In genomic region chr7:17598846-17599245, GRCh38 we compare ENCODE assay signal across 1 cellular context.
TF ChIP-seq lines count a peak whose summit lies in the region.

No MANE protein-coding gene starts in this region.

TF ChIP-seq in HEK293, 187 proteins besides CTCF, POLR2A, EP300 and RAD21 (continued from another document):
- TF ChIP-seq, protein P1, sequence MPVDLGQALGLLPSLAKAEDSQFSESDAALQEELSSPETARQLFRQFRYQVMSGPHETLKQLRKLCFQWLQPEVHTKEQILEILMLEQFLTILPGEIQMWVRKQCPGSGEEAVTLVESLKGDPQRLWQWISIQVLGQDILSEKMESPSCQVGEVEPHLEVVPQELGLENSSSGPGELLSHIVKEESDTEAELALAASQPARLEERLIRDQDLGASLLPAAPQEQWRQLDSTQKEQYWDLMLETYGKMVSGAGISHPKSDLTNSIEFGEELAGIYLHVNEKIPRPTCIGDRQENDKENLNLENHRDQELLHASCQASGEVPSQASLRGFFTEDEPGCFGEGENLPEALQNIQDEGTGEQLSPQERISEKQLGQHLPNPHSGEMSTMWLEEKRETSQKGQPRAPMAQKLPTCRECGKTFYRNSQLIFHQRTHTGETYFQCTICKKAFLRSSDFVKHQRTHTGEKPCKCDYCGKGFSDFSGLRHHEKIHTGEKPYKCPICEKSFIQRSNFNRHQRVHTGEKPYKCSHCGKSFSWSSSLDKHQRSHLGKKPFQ (tag by site-specific recombination; IDR thresholded peaks at IDR 0.05) = no peak
- TF ChIP-seq KLF9 (tag by site-specific recombination; IDR thresholded peaks at IDR 0.05; ENCODE audit: low read depth) (no peak), ZNF138 (tag by site-specific recombination; IDR thresholded peaks at IDR 0.05; ENCODE audit: borderline replicate concordance) (no peak), ZNF174 (tag by site-specific recombination; IDR thresholded peaks at IDR 0.05) (no peak), ZNF354C (tag by site-specific recombination; IDR thresholded peaks at IDR 0.05; ENCODE audit: borderline replicate concordance, low read depth) (no peak), ZNF24 (tag by site-specific recombination; IDR thresholded peaks at IDR 0.05) (peak; percentile 59), ZNF202 (tag by site-specific recombination; IDR thresholded peaks at IDR 0.05; ENCODE audit: borderline replicate concordance) (no peak), HOXD13 (CRISPR knock-in tag; IDR thresholded peaks at IDR 0.05; ENCODE audit: borderline replicate concordance) (no peak), ZNF211 (tag by site-specific recombination; IDR thresholded peaks at IDR 0.05; ENCODE audit: low read depth) (no peak), ZSCAN23 (tag by site-specific recombination; IDR thresholded peaks at IDR 0.05) (0 out of 2 replicates have a peak, but pooled peaks have one; percentile 49), SCRT2 (tag by site-specific recombination; IDR thresholded peaks at IDR 0.05) (peak; percentile 21; the same call in 1 of the 2 replicates), GLIS2 (tag by site-specific recombination; IDR thresholded peaks at IDR 0.05) (no peak), ZBTB8A (tag by site-specific recombination; IDR thresholded peaks at IDR 0.05) (no peak), ZNF324 (tag by site-specific recombination; IDR thresholded peaks at IDR 0.05) (no peak), ZSCAN16 (tag by site-specific recombination; IDR thresholded peaks at IDR 0.05) (no peak), ZBTB26 (tag by site-specific recombination; optimal IDR thresholded peaks at IDR 0.05) (no peak), ZNF19 (tag by site-specific recombination; IDR thresholded peaks at IDR 0.05; ENCODE audit: low read depth) (no peak), ZNF707 (tag by site-specific recombination; IDR thresholded peaks at IDR 0.05) (no peak), REPIN1 (tag by site-specific recombination; IDR thresholded peaks at IDR 0.05; ENCODE audit: low read depth) (no peak), ZNF600 (tag by site-specific recombination; IDR thresholded peaks at IDR 0.05) (peak; percentile 43; the same call in 1 of the 2 replicates), SP2 (tag by site-specific recombination; IDR thresholded peaks at IDR 0.05) (no peak), ZNF266 (tag by site-specific recombination; IDR thresholded peaks at IDR 0.05; ENCODE audit: low read depth) (no peak), ZNF366 (tag by site-specific recombination; conservative IDR thresholded peaks at IDR 0.05) (peak; percentile 92)
- TF ChIP-seq, protein P2, sequence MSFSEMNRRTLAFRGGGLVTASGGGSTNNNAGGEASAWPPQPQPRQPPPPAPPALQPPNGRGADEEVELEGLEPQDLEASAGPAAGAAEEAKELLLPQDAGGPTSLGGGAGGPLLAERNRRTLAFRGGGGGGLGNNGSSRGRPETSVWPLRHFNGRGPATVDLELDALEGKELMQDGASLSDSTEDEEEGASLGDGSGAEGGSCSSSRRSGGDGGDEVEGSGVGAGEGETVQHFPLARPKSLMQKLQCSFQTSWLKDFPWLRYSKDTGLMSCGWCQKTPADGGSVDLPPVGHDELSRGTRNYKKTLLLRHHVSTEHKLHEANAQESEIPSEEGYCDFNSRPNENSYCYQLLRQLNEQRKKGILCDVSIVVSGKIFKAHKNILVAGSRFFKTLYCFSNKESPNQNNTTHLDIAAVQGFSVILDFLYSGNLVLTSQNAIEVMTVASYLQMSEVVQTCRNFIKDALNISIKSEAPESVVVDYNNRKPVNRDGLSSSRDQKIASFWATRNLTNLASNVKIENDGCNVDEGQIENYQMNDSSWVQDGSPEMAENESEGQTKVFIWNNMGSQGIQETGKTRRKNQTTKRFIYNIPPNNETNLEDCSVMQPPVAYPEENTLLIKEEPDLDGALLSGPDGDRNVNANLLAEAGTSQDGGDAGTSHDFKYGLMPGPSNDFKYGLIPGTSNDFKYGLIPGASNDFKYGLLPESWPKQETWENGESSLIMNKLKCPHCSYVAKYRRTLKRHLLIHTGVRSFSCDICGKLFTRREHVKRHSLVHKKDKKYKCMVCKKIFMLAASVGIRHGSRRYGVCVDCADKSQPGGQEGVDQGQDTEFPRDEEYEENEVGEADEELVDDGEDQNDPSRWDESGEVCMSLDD (tag by site-specific recombination; IDR thresholded peaks at IDR 0.05) = no peak
- TF ChIP-seq, protein P3, sequence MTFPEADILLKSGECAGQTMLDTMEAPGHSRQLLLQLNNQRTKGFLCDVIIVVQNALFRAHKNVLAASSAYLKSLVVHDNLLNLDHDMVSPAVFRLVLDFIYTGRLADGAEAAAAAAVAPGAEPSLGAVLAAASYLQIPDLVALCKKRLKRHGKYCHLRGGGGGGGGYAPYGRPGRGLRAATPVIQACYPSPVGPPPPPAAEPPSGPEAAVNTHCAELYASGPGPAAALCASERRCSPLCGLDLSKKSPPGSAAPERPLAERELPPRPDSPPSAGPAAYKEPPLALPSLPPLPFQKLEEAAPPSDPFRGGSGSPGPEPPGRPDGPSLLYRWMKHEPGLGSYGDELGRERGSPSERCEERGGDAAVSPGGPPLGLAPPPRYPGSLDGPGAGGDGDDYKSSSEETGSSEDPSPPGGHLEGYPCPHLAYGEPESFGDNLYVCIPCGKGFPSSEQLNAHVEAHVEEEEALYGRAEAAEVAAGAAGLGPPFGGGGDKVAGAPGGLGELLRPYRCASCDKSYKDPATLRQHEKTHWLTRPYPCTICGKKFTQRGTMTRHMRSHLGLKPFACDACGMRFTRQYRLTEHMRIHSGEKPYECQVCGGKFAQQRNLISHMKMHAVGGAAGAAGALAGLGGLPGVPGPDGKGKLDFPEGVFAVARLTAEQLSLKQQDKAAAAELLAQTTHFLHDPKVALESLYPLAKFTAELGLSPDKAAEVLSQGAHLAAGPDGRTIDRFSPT (tag by site-specific recombination; IDR thresholded peaks at IDR 0.05) = peak; percentile 37; the same call in 1 of the 2 replicates
- TF ChIP-seq, protein P4, sequence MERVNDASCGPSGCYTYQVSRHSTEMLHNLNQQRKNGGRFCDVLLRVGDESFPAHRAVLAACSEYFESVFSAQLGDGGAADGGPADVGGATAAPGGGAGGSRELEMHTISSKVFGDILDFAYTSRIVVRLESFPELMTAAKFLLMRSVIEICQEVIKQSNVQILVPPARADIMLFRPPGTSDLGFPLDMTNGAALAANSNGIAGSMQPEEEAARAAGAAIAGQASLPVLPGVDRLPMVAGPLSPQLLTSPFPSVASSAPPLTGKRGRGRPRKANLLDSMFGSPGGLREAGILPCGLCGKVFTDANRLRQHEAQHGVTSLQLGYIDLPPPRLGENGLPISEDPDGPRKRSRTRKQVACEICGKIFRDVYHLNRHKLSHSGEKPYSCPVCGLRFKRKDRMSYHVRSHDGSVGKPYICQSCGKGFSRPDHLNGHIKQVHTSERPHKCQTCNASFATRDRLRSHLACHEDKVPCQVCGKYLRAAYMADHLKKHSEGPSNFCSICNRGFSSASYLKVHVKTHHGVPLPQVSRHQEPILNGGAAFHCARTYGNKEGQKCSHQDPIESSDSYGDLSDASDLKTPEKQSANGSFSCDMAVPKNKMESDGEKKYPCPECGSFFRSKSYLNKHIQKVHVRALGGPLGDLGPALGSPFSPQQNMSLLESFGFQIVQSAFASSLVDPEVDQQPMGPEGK (tag by site-specific recombination; IDR thresholded peaks at IDR 0.05) = peak; percentile 47; the same call in 1 of the 2 replicates
TF ChIP-seq in HEK293: peak in this region for 37.
